Comparison of ENCODE assay signal across 15 cellular contexts in genomic region chr17:7107012-7107754, GRCh38. TPM values are rescaled to one million over a fixed set of nuclear protein-coding genes. Genes with fewer than 3 reads are reported as not detected.
DNase-seq lines count a peak whose midpoint lies in the region; ATAC-seq and TF ChIP-seq lines count a peak whose summit lies in the region.
"Had no signal": no experiment of that assay in that cellular context is flagged by ENCODE, and none has a peak within 500 bp of the region (broad histone marks: within the 10 kb centered on the region; RNA-seq: fewer than 3 reads in every experiment).

No MANE protein-coding gene starts in this region.

- TF ChIP-seq CTCF in glutamatergic neuron (IDR thresholded peaks at IDR 0.05; ENCODE audit: partially characterized antibody, unreplicated experiment) (no peak), type B pancreatic cell (conservative IDR thresholded peaks at IDR 0.05) (no peak)

- H3K4me1 Mint-ChIP-seq in glutamatergic neuron (ENCODE audit: low read depth, unreplicated experiment) (peaks cover 12% of the 10 kb centered on the region), type B pancreatic cell (ENCODE audit: unreplicated experiment) (peaks cover 4% of the 10 kb centered on the region)
- H3K4me1 Mint-ChIP-seq: mesothelial cell of epicardium had no signal

- no peak for ATAC-seq in HG03342 (IDR thresholded peaks at IDR 0.05; ENCODE audit: unreplicated experiment)
- ATAC-seq: activated T-helper 17 cell treated with anti-CD3 and anti-CD28 coated beads, Interleukin-2, amount 50 U/mL, for 72 hours had no signal

- H3K27me3 Mint-ChIP-seq in glutamatergic neuron (ENCODE audit: unreplicated experiment) (peaks cover 10% of the 10 kb centered on the region), type B pancreatic cell (peaks cover 21% of the 10 kb centered on the region)

- H3K9me3 Mint-ChIP-seq in glutamatergic neuron (ENCODE audit: unreplicated experiment) (peaks cover 8% of the 10 kb centered on the region), type B pancreatic cell (no peaks in the 10 kb centered on the region)
- H3K9me3 Mint-ChIP-seq: activated T-helper 17 cell treated with anti-CD3 and anti-CD28 coated beads, Interleukin-2, amount 50 U/mL, for 72 hours; mesothelial cell of epicardium had no signal

- DNase-seq in COR-L47 (lab: John Stamatoyannopoulos, UW) (peak; percentile 31), NCI-H1105 (lab: John Stamatoyannopoulos, UW) (peak; percentile 77), NCI-H526 (lab: John Stamatoyannopoulos, UW) (peak; percentile 14 to 52), glutamatergic neuron (peak; percentile 58), inferior parietal cortex (ENCODE audit: extremely low spot score) (no peak), type B pancreatic cell (ENCODE audit: extremely low spot score, unreplicated experiment) (no peak), 8988T (no peak)
- DNase-seq: central memory CD4-positive, alpha-beta T cell; effector memory CD4-positive, alpha-beta T cell; KG1; NCI-H1048 had no signal

- H3K4me3 Mint-ChIP-seq in glutamatergic neuron (ENCODE audit: unreplicated experiment) (peak overlapping the region; percentile 9), type B pancreatic cell (no peak overlapping the region)
- H3K4me3 Mint-ChIP-seq: activated T-helper 17 cell treated with anti-CD3 and anti-CD28 coated beads, Interleukin-2, amount 50 U/mL, for 72 hours; mesothelial cell of epicardium had no signal

- peaks cover 4% of the 10 kb centered on the region for H3K36me3 Mint-ChIP-seq in glutamatergic neuron (ENCODE audit: unreplicated experiment)
- no peaks in the 10 kb centered on the region for H3K36me3 Mint-ChIP-seq in type B pancreatic cell
- H3K36me3 Mint-ChIP-seq: mesothelial cell of epicardium had no signal

- H3K27ac Mint-ChIP-seq in glutamatergic neuron (ENCODE audit: unreplicated experiment): peak overlapping the region; percentile 31
- H3K27ac Mint-ChIP-seq in type B pancreatic cell: no peak overlapping the region
- H3K27ac Mint-ChIP-seq: activated T-helper 17 cell treated with anti-CD3 and anti-CD28 coated beads, Interleukin-2, amount 50 U/mL, for 72 hours; mesothelial cell of epicardium had no signal

RNA-seq across cellular contexts. Expression of gene ASGR2, which starts 7.4 kb away (rescaled TPM):
- total RNA-seq in glutamatergic neuron (ENCODE audit: unreplicated experiment) (not detected), type B pancreatic cell (ENCODE audit: low replicate concordance) (0.82 and 1.3 TPM in 2 replicates)
- total RNA-seq: activated T-helper 17 cell treated with anti-CD3 and anti-CD28 coated beads, Interleukin-2, amount 50 U/mL, for 72 hours; mesothelial cell of epicardium; T-helper 2 cell treated with Interferon-gamma antibody and Interleukin-4, amounts not matched to agents 100 ng/mL and 5 ng/mL, for 36 hours had no signal

RNA-seq across cellular contexts. Expression of gene CLEC10A, which starts 27.1 kb away (rescaled TPM):
- total RNA-seq in glutamatergic neuron (ENCODE audit: unreplicated experiment) (not detected), type B pancreatic cell (ENCODE audit: low replicate concordance) (not detected in 2 replicates)
- total RNA-seq: activated T-helper 17 cell treated with anti-CD3 and anti-CD28 coated beads, Interleukin-2, amount 50 U/mL, for 72 hours; mesothelial cell of epicardium; T-helper 2 cell treated with Interferon-gamma antibody and Interleukin-4, amounts not matched to agents 100 ng/mL and 5 ng/mL, for 36 hours had no signal

Comparison
In these comparisons a context has a peak if more than half of its experiments do, and no peak if none do; other contexts are left out.
1. DNase-seq: peak in COR-L47 (single experiment), NCI-H1105 (single experiment), NCI-H526 (2 of 2) and glutamatergic neuron (single experiment); none in inferior parietal cortex (single experiment), type B pancreatic cell (single experiment) and 8988T (single experiment).